Comparison of ENCODE assay signal across 7 cellular contexts in genomic region chr1:177128665-177129281, GRCh38. TPM values are rescaled to one million over a fixed set of nuclear protein-coding genes. Genes with fewer than 3 reads are reported as not detected.
"Had no signal": no experiment of that assay in that cellular context is flagged by ENCODE, and none has a peak within 500 bp of the region (broad histone marks: within the 10 kb centered on the region; RNA-seq: fewer than 3 reads in every experiment).

No MANE protein-coding gene starts in this region.

- H3K4me3 ChIP-seq: GM23248, K562 had no signal

- H3K9me3 Mint-ChIP-seq: H9 had no signal

- DNase-seq: GM23248, GOT3, H9, HCEC 1CT, IMR-90 had no signal

- ATAC-seq: K562 had no signal

- H3K9ac ChIP-seq: GM23248 had no signal

- H3K27ac Mint-ChIP-seq: H9 had no signal

- H3K27ac ChIP-seq: GM23248 had no signal

- H2AFZ ChIP-seq: GM23248 had no signal

- H3K4me3 Mint-ChIP-seq: H9 had no signal

RNA-seq across cellular contexts. Expression of gene ASTN1, which starts 35.7 kb away (rescaled TPM):
- total RNA-seq: GM23248, HT-29 had no signal
- polyA plus RNA-seq: GM23248 had no signal

RNA-seq across cellular contexts. Expression of gene BRINP2, which starts 42.0 kb away (rescaled TPM):
- total RNA-seq: GM23248, H9, HT-29, IMR-90, K562 had no signal
- polyA plus RNA-seq: IMR-90, K562 had no signal
